1 cellular context compared by ENCODE assay signal in genomic region chr20:49148601-49149000, GRCh38.
TF ChIP-seq lines count a peak whose summit lies in the region.

No MANE protein-coding gene starts in this region.

TF ChIP-seq in WTC11, 78 proteins besides CTCF, POLR2A, EP300 and RAD21 (continued from another document):
- TF ChIP-seq E2F4 (CRISPR knock-in tag; IDR thresholded peaks at IDR 0.05; ENCODE audit: borderline replicate concordance, low read depth), result no peak
- no peak for TF ChIP-seq ZBTB43 (CRISPR knock-in tag; IDR thresholded peaks at IDR 0.05)
- no peak for TF ChIP-seq PRDM15 (CRISPR knock-in tag; IDR thresholded peaks at IDR 0.05)
- TF ChIP-seq ZNF532 (CRISPR knock-in tag; IDR thresholded peaks at IDR 0.05; ENCODE audit: borderline replicate concordance), result no peak
- TF ChIP-seq HMGXB4 (CRISPR knock-in tag; IDR thresholded peaks at IDR 0.05), result no peak
- no peak for TF ChIP-seq FOXK1 (CRISPR knock-in tag; IDR thresholded peaks at IDR 0.05)
- TF ChIP-seq AFF4 (CRISPR knock-in tag; IDR thresholded peaks at IDR 0.05; ENCODE audit: borderline replicate concordance), result no peak
- no peak for TF ChIP-seq TEAD1 (CRISPR knock-in tag; IDR thresholded peaks at IDR 0.05)
- no peak for TF ChIP-seq USF2 (CRISPR knock-in tag; IDR thresholded peaks at IDR 0.05)
- TF ChIP-seq GRHL2 (CRISPR knock-in tag; IDR thresholded peaks at IDR 0.05; ENCODE audit: insufficient replicate concordance, severe bottlenecking), result no peak
- TF ChIP-seq NFYB (CRISPR knock-in tag; conservative IDR thresholded peaks at IDR 0.05; ENCODE audit: low read depth), result no peak
